Comparison of ENCODE assay signal across 1 cellular context in the genomic region with DNA sequence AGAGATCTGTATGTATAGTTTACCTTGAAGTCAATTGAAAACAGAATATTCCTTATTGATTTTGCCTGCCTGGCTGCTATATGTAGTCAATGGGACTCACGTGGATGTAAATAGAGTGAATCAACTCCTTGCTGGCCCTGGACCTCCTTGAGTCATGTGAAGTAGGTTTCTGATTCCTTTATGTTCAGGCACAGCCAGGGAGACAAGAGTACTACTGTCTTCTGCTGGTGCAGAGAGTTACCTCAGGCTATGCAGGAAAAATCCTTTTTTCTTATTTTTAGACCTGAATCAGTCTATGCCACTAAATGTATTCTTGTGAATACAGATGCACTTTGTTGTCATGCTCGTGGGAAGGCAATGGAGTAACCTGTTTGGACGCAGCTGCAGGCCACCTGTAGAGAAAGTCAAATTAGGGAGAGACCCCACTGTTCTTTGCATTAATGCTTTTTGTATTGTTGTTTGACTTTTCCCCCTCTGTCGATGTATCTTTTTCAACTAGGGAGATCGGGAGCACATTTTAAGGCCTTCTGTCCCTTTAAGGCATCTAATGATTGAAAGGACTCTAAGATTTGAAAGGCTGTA.
TF ChIP-seq lines count a peak whose summit lies in the region.

No MANE protein-coding gene starts in this region.

TF ChIP-seq in GM23338, 12 proteins besides CTCF, POLR2A, EP300 and RAD21 (continued from another document):
- TF ChIP-seq, protein P1, sequence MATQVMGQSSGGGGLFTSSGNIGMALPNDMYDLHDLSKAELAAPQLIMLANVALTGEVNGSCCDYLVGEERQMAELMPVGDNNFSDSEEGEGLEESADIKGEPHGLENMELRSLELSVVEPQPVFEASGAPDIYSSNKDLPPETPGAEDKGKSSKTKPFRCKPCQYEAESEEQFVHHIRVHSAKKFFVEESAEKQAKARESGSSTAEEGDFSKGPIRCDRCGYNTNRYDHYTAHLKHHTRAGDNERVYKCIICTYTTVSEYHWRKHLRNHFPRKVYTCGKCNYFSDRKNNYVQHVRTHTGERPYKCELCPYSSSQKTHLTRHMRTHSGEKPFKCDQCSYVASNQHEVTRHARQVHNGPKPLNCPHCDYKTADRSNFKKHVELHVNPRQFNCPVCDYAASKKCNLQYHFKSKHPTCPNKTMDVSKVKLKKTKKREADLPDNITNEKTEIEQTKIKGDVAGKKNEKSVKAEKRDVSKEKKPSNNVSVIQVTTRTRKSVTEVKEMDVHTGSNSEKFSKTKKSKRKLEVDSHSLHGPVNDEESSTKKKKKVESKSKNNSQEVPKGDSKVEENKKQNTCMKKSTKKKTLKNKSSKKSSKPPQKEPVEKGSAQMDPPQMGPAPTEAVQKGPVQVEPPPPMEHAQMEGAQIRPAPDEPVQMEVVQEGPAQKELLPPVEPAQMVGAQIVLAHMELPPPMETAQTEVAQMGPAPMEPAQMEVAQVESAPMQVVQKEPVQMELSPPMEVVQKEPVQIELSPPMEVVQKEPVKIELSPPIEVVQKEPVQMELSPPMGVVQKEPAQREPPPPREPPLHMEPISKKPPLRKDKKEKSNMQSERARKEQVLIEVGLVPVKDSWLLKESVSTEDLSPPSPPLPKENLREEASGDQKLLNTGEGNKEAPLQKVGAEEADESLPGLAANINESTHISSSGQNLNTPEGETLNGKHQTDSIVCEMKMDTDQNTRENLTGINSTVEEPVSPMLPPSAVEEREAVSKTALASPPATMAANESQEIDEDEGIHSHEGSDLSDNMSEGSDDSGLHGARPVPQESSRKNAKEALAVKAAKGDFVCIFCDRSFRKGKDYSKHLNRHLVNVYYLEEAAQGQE (IDR thresholded peaks at IDR 0.05; ENCODE audit: unreplicated experiment) = no peak
- no peak for TF ChIP-seq NANOG (IDR thresholded peaks at IDR 0.05; ENCODE audit: borderline replicate concordance)
- no peak for TF ChIP-seq CREB1 (CRISPR knock-in tag; IDR thresholded peaks at IDR 0.05; ENCODE audit: low read depth)
- TF ChIP-seq, protein P2, sequence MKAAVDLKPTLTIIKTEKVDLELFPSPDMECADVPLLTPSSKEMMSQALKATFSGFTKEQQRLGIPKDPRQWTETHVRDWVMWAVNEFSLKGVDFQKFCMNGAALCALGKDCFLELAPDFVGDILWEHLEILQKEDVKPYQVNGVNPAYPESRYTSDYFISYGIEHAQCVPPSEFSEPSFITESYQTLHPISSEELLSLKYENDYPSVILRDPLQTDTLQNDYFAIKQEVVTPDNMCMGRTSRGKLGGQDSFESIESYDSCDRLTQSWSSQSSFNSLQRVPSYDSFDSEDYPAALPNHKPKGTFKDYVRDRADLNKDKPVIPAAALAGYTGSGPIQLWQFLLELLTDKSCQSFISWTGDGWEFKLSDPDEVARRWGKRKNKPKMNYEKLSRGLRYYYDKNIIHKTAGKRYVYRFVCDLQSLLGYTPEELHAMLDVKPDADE (IDR thresholded peaks at IDR 0.05) = no peak
- TF ChIP-seq, protein P3, sequence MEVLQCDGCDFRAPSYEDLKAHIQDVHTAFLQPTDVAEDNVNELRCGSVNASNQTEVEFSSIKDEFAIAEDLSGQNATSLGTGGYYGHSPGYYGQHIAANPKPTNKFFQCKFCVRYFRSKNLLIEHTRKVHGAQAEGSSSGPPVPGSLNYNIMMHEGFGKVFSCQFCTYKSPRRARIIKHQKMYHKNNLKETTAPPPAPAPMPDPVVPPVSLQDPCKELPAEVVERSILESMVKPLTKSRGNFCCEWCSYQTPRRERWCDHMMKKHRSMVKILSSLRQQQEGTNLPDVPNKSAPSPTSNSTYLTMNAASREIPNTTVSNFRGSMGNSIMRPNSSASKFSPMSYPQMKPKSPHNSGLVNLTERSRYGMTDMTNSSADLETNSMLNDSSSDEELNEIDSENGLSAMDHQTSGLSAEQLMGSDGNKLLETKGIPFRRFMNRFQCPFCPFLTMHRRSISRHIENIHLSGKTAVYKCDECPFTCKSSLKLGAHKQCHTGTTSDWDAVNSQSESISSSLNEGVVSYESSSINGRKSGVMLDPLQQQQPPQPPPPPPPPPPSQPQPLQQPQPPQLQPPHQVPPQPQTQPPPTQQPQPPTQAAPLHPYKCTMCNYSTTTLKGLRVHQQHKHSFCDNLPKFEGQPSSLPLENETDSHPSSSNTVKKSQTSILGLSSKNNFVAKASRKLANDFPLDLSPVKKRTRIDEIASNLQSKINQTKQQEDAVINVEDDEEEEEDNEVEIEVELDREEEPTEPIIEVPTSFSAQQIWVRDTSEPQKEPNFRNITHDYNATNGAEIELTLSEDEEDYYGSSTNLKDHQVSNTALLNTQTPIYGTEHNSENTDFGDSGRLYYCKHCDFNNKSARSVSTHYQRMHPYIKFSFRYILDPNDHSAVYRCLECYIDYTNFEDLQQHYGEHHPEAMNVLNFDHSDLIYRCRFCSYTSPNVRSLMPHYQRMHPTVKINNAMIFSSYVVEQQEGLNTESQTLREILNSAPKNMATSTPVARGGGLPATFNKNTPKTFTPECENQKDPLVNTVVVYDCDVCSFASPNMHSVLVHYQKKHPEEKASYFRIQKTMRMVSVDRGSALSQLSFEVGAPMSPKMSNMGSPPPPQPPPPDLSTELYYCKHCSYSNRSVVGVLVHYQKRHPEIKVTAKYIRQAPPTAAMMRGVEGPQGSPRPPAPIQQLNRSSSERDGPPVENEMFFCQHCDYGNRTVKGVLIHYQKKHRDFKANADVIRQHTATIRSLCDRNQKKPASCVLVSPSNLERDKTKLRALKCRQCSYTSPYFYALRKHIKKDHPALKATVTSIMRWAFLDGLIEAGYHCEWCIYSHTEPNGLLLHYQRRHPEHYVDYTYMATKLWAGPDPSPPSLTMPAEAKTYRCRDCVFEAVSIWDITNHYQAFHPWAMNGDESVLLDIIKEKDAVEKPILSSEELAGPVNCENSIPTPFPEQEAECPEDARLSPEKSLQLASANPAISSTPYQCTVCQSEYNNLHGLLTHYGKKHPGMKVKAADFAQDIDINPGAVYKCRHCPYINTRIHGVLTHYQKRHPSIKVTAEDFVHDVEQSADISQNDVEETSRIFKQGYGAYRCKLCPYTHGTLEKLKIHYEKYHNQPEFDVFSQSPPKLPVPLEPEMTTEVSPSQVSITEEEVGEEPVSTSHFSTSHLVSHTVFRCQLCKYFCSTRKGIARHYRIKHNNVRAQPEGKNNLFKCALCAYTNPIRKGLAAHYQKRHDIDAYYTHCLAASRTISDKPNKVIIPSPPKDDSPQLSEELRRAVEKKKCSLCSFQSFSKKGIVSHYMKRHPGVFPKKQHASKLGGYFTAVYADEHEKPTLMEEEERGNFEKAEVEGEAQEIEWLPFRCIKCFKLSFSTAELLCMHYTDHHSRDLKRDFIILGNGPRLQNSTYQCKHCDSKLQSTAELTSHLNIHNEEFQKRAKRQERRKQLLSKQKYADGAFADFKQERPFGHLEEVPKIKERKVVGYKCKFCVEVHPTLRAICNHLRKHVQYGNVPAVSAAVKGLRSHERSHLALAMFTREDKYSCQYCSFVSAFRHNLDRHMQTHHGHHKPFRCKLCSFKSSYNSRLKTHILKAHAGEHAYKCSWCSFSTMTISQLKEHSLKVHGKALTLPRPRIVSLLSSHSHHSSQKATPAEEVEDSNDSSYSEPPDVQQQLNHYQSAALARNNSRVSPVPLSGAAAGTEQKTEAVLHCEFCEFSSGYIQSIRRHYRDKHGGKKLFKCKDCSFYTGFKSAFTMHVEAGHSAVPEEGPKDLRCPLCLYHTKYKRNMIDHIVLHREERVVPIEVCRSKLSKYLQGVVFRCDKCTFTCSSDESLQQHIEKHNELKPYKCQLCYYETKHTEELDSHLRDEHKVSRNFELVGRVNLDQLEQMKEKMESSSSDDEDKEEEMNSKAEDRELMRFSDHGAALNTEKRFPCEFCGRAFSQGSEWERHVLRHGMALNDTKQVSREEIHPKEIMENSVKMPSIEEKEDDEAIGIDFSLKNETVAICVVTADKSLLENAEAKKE (CRISPR knock-in tag; IDR thresholded peaks at IDR 0.05) = no peak
